Comparison of ENCODE assay signal across 1 cellular context in the genomic region with DNA sequence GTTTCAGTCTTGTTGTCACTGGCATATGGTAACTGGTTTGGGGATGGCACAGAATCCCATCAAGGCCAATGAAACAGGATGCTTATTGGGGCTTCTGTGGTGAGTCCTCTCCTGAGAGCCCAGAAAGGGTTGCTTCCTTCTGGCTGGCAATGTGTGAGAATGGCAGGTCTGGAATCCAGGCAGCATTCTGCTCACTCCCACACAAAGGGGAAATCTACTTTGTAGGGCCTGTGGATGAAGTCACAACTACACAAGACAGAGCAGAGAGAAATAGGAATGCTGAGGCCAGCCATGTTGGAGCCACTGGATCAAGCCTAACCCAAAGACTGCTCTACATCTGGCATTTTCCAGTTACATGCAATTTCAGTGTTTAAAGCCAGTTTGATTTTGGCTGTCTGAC.
TF ChIP-seq lines count a peak whose summit lies in the region.

No MANE protein-coding gene starts in this region.

TF ChIP-seq in IMR-90, 13 proteins besides CTCF, POLR2A, EP300 and RAD21:
- TF ChIP-seq MXI1 (IDR thresholded peaks at IDR 0.05; ENCODE audit: borderline replicate concordance, low read depth, low read length) (no peak), FOS (IDR thresholded peaks at IDR 0.05; ENCODE audit: low read depth, low read length) (no peak), SMC3 (IDR thresholded peaks at IDR 0.05; ENCODE audit: low read depth, low read length) (no peak), CHD1 (IDR thresholded peaks at IDR 0.05; ENCODE audit: low read depth, low read length) (no peak), RFX5 (IDR thresholded peaks at IDR 0.05; ENCODE audit: low read depth, low read length) (no peak), BHLHE40 (IDR thresholded peaks at IDR 0.05; ENCODE audit: low read depth, low read length) (no peak), MAZ (IDR thresholded peaks at IDR 0.05; ENCODE audit: borderline replicate concordance, low read depth, low read length) (no peak), CEBPB (IDR thresholded peaks at IDR 0.05; ENCODE audit: low read depth, low read length) (no peak), MAFK (IDR thresholded peaks at IDR 0.05; ENCODE audit: low read depth, low read length) (no peak), RCOR1 (IDR thresholded peaks at IDR 0.05; ENCODE audit: insufficient replicate concordance, low read length) (no peak), NFE2L2 (IDR thresholded peaks at IDR 0.05; ENCODE audit: low read depth, low read length) (no peak)
- TF ChIP-seq, protein P1, sequence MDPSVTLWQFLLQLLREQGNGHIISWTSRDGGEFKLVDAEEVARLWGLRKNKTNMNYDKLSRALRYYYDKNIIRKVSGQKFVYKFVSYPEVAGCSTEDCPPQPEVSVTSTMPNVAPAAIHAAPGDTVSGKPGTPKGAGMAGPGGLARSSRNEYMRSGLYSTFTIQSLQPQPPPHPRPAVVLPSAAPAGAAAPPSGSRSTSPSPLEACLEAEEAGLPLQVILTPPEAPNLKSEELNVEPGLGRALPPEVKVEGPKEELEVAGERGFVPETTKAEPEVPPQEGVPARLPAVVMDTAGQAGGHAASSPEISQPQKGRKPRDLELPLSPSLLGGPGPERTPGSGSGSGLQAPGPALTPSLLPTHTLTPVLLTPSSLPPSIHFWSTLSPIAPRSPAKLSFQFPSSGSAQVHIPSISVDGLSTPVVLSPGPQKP (IDR thresholded peaks at IDR 0.05; ENCODE audit: borderline replicate concordance, low read depth, low read length): no peak
- TF ChIP-seq, protein P2, sequence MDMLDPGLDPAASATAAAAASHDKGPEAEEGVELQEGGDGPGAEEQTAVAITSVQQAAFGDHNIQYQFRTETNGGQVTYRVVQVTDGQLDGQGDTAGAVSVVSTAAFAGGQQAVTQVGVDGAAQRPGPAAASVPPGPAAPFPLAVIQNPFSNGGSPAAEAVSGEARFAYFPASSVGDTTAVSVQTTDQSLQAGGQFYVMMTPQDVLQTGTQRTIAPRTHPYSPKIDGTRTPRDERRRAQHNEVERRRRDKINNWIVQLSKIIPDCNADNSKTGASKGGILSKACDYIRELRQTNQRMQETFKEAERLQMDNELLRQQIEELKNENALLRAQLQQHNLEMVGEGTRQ (IDR thresholded peaks at IDR 0.05; ENCODE audit: low read depth, low read length): no peak
TF ChIP-seq in IMR-90: peak in this region for 0.
